In the genomic region with DNA sequence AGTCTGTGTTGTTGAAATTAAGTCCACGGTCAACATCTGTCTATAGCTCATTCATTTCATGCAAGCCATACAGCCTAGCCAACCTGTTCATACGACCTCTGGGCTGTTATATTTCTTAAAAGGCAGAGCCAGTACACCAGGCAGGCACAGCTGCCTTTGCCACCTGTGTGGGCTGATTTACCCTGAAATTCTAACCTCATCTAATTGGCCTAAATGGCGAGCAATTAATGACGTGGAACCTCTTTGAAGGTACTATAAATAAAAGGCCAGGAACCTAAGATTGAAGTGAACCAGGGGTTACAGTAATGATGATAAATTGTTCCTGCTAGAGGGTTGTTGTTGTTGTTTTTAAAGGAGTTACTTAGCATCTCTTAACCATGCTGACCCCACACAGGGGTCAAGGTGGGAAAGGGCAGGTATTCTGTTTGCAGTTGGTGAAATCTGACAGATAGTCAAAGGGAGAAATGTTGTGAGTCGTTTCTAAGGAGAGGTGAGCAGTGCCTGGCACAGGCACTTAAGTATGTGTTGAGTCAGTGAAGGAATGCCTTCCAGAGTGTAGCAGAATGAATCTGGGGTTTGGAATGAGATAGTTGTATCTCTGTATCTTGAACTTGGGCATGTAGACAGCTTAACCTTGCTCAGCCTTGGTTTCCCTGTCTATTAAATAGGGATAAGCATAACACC, we compare ENCODE assay signal across 11 cellular contexts.
DNase-seq lines count a peak whose midpoint lies in the region; ATAC-seq and TF ChIP-seq lines count a peak whose summit lies in the region.
"Had no signal": no experiment of that assay in that cellular context is flagged by ENCODE, and none has a peak within 500 bp of the region (broad histone marks: within the 10 kb centered on the region; RNA-seq: fewer than 3 reads in every experiment).

No MANE protein-coding gene starts in this region.

- H3K27ac ChIP-seq in BLaER1 = no peak overlapping the region
- H3K27ac ChIP-seq in esophagus muscularis mucosa (replicated peaks in 1 of 4) = no peak overlapping the region
- H3K27ac ChIP-seq: ascending aorta had no signal

- H3K9me3 ChIP-seq in BLaER1 (no peaks in the 10 kb centered on the region), esophagus muscularis mucosa (no peaks in the 10 kb centered on the region)
- H3K9me3 ChIP-seq: ascending aorta had no signal

- H3K4me3 ChIP-seq in BLaER1 = no peak overlapping the region
- H3K4me3 ChIP-seq in esophagus muscularis mucosa = no peak overlapping the region
- H3K4me3 ChIP-seq: ascending aorta had no signal

- DNase-seq in NAMALWA (ENCODE audit: low spot score) (peak; percentile 21), SW480 (ENCODE audit: low spot score) (peak; percentile 46), kidney tubule cell (ENCODE audit: low spot score) (peak; percentile 68), esophagus muscularis mucosa (ENCODE audit: extremely low spot score) (no peak), dermis blood vessel endothelial cell (no peak)
- DNase-seq in activated CD4-positive, alpha-beta T cell treated with anti-CD3 and anti-CD28 coated beads for 48 hours = no peak
- DNase-seq: activated CD4-positive, alpha-beta T cell treated with anti-CD3 and anti-CD28 coated beads, Interleukin-2, amount 50 U/mL, for 1 hour; endodermal cell had no signal

- TF ChIP-seq POLR2A in esophagus muscularis mucosa (IDR thresholded peaks at IDR 0.05; ENCODE audit: low read depth) = no peak

- no peaks in the 10 kb centered on the region for H3K36me3 ChIP-seq in BLaER1
- no peaks in the 10 kb centered on the region for H3K36me3 ChIP-seq in esophagus muscularis mucosa
- H3K36me3 ChIP-seq: ascending aorta had no signal

- H3K27me3 ChIP-seq in BLaER1 = no peaks in the 10 kb centered on the region
- H3K27me3 ChIP-seq in esophagus muscularis mucosa = no peaks in the 10 kb centered on the region
- H3K27me3 ChIP-seq: ascending aorta had no signal

- H4K20me1 ChIP-seq in BLaER1 = no peaks in the 10 kb centered on the region

- intact Hi-C loops in esophagus muscularis mucosa (cut with DNase I) = no loop called here

- TF ChIP-seq CTCF in esophagus muscularis mucosa (IDR thresholded peaks at IDR 0.05) = no peak

- ATAC-seq in GM21576 (IDR thresholded peaks at IDR 0.05; ENCODE audit: unreplicated experiment) = no peak

- 48% methylated on average over 5 of the region's 5 CpGs for WGBS in esophagus muscularis mucosa

- peaks cover 24% of the 10 kb centered on the region for H3K4me1 ChIP-seq in BLaER1
- peaks cover 0 to 9% (median 0%) of the 10 kb centered on the region in 4 donors for H3K4me1 ChIP-seq in esophagus muscularis mucosa
- H3K4me1 ChIP-seq: ascending aorta had no signal

- no peak for TF ChIP-seq EP300 in esophagus muscularis mucosa (IDR thresholded peaks at IDR 0.05)

- 0 out of 2 replicates have a peak overlapping the region, but pooled peaks have one; percentile 16 for H3K4me2 ChIP-seq in BLaER1

- H3K9ac ChIP-seq in BLaER1 = no peak overlapping the region

Comparison
In these comparisons a context has a peak if more than half of its experiments do, and no peak if none do; other contexts are left out.
1. DNase-seq: peak in NAMALWA (single experiment), SW480 (single experiment) and kidney tubule cell (single experiment); none in esophagus muscularis mucosa (single experiment), dermis blood vessel endothelial cell (single experiment) and activated CD4-positive, alpha-beta T cell treated with anti-CD3 and anti-CD28 coated beads for 48 hours (single experiment).